In the genomic region with DNA sequence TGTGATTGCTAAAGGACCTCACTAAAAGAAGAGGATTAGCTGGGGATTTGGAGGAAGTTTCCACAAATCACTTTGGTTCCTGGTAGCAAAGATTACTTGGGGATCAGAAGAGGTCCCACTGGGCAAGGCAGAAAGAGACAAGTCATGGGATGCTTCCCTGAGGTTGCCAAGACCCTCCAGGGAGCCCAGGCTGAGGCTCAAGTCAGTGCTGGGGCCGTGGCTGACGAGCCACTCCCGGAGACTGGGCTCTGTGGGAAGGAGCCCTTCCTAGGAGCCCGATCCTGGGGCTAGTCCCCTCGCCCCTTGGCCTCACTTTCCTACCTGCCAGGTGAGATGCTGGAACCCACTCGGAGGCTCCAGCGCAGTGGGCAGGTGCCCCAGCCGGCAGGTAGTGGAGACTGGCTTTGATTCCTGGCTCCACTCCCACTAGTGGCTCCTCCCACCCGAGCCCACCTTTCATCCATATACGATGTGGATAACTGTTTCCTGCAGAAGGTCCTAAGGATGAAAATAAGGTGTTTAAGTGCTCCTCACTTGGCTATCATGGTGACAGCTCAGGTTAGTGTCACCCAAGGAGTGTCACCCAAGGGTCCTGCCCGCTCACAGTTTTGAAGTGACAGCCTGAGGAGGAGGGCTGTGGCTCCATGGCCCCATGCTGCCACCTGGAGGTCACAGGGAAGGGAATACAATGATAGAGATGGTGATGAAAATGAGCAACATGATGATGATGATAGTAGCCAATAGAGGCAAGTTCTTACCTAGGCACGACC, we compare ENCODE assay signal across 1 cellular context.
TF ChIP-seq lines count a peak whose summit lies in the region.

No MANE protein-coding gene starts in this region.

TF ChIP-seq in HepG2, 621 proteins besides CTCF, POLR2A, EP300 and RAD21 (continued from another document):
- TF ChIP-seq SETDB1 (CRISPR knock-in tag; IDR thresholded peaks at IDR 0.05; ENCODE audit: borderline replicate concordance) (no peak), HCFC1 (IDR thresholded peaks at IDR 0.05; ENCODE audit: low read depth, low read length) (no peak), MEIS2 (CRISPR knock-in tag; IDR thresholded peaks at IDR 0.05) (0 out of 2 replicates have a peak, but pooled peaks have one; percentile 12), MXI1 (IDR thresholded peaks at IDR 0.05; ENCODE audit: borderline replicate concordance, low read depth, low read length) (0 out of 3 replicates have a peak, but pooled peaks have one; percentile 20), ZNF263 (CRISPR knock-in tag; IDR thresholded peaks at IDR 0.05) (peak; percentile 48; the same call in 1 of the 2 replicates), TGIF2 (CRISPR knock-in tag; IDR thresholded peaks at IDR 0.05) (peak; percentile 58; the same call in 1 of the 2 replicates), CREB1 (IDR thresholded peaks at IDR 0.05) (0 out of 2 replicates have a peak, but pooled peaks have one; percentile 6), CREB1 (CRISPR knock-in tag; IDR thresholded peaks at IDR 0.05) (no peak), EHMT2 (IDR thresholded peaks at IDR 0.05; ENCODE audit: borderline replicate concordance, low read depth, low read length) (no peak), WIZ (CRISPR knock-in tag; IDR thresholded peaks at IDR 0.05) (no peak), KDM5B (CRISPR knock-in tag; IDR thresholded peaks at IDR 0.05; ENCODE audit: borderline replicate concordance) (0 out of 2 replicates have a peak, but pooled peaks have one; percentile 44), THAP11 (CRISPR knock-in tag; IDR thresholded peaks at IDR 0.05) (peak; percentile 23; the same call in 1 of the 2 replicates), ARID2 (CRISPR knock-in tag; IDR thresholded peaks at IDR 0.05; ENCODE audit: borderline replicate concordance) (no peak), CBX5 (CRISPR knock-in tag; IDR thresholded peaks at IDR 0.05; ENCODE audit: borderline replicate concordance) (no peak), ZSCAN9 (CRISPR knock-in tag; IDR thresholded peaks at IDR 0.05; ENCODE audit: borderline replicate concordance) (no peak), ZNF432 (CRISPR knock-in tag; IDR thresholded peaks at IDR 0.05; ENCODE audit: borderline replicate concordance) (no peak), PTBP1 (IDR thresholded peaks at IDR 0.05; ENCODE audit: low read depth, low read length, poor library complexity, severe bottlenecking) (no peak), AGO1 (IDR thresholded peaks at IDR 0.05; ENCODE audit: low read depth, low read length, poor library complexity, severe bottlenecking) (no peak), STAG1 (CRISPR knock-in tag; IDR thresholded peaks at IDR 0.05) (peak; percentile 99), TARDBP (CRISPR knock-in tag; IDR thresholded peaks at IDR 0.05) (0 out of 2 replicates have a peak, but pooled peaks have one; percentile 20), ZBTB1 (CRISPR knock-in tag; IDR thresholded peaks at IDR 0.05; ENCODE audit: borderline replicate concordance) (no peak), ZNF768 (CRISPR knock-in tag; IDR thresholded peaks at IDR 0.05) (peak; percentile 36; the same call in 1 of the 2 replicates), NFIC (IDR thresholded peaks at IDR 0.05; ENCODE audit: low read length) (no peak), SMC3 (IDR thresholded peaks at IDR 0.05; ENCODE audit: low read length) (peak; percentile 97)
- TF ChIP-seq, protein P1, sequence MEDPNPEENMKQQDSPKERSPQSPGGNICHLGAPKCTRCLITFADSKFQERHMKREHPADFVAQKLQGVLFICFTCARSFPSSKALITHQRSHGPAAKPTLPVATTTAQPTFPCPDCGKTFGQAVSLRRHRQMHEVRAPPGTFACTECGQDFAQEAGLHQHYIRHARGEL (CRISPR knock-in tag; IDR thresholded peaks at IDR 0.05): no peak
- TF ChIP-seq, protein P2, sequence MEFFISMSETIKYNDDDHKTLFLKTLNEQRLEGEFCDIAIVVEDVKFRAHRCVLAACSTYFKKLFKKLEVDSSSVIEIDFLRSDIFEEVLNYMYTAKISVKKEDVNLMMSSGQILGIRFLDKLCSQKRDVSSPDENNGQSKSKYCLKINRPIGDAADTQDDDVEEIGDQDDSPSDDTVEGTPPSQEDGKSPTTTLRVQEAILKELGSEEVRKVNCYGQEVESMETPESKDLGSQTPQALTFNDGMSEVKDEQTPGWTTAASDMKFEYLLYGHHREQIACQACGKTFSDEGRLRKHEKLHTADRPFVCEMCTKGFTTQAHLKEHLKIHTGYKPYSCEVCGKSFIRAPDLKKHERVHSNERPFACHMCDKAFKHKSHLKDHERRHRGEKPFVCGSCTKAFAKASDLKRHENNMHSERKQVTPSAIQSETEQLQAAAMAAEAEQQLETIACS (CRISPR knock-in tag; IDR thresholded peaks at IDR 0.05): no peak
- TF ChIP-seq, protein P3, sequence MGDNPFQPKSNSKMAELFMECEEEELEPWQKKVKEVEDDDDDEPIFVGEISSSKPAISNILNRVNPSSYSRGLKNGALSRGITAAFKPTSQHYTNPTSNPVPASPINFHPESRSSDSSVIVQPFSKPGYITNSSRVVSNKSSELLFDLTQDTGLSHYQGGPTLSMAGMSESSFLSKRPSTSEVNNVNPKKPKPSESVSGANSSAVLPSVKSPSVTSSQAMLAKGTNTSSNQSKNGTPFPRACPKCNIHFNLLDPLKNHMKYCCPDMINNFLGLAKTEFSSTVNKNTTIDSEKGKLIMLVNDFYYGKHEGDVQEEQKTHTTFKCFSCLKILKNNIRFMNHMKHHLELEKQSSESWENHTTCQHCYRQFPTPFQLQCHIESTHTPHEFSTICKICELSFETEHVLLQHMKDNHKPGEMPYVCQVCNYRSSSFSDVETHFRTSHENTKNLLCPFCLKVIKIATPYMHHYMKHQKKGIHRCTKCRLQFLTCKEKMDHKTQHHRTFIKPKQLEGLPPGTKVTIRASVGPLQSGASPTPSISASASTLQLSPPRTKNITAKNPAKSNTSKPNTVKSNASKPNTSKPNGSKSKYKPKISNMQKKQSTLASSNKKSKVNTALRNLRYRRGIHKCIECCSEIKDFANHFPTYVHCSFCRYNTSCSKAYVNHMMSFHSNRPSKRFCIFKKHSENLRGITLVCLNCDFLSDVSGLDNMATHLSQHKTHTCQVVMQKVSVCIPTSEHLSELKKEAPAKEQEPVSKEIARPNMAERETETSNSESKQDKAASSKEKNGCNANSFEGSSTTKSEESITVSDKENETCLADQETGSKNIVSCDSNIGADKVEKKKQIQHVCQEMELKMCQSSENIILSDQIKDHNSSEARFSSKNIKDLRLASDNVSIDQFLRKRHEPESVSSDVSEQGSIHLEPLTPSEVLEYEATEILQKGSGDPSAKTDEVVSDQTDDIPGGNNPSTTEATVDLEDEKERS (CRISPR knock-in tag; IDR thresholded peaks at IDR 0.05): no peak
- TF ChIP-seq, protein P4, sequence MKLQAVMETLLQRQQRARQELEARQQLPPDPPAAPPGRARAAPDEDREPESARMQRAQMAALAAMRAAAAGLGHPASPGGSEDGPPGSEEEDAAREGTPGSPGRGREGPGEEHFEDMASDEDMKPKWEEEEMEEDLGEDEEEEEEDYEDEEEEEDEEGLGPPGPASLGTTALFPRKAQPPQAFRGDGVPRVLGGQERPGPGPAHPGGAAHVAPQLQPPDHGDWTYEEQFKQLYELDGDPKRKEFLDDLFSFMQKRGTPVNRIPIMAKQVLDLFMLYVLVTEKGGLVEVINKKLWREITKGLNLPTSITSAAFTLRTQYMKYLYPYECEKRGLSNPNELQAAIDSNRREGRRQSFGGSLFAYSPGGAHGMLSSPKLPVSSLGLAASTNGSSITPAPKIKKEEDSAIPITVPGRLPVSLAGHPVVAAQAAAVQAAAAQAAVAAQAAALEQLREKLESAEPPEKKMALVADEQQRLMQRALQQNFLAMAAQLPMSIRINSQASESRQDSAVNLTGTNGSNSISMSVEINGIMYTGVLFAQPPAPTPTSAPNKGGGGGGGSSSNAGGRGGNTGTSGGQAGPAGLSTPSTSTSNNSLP (IDR thresholded peaks at IDR 0.05; ENCODE audit: low read depth, low read length): peak; percentile 45; the same call in 1 of the 2 replicates
- TF ChIP-seq, protein P5, sequence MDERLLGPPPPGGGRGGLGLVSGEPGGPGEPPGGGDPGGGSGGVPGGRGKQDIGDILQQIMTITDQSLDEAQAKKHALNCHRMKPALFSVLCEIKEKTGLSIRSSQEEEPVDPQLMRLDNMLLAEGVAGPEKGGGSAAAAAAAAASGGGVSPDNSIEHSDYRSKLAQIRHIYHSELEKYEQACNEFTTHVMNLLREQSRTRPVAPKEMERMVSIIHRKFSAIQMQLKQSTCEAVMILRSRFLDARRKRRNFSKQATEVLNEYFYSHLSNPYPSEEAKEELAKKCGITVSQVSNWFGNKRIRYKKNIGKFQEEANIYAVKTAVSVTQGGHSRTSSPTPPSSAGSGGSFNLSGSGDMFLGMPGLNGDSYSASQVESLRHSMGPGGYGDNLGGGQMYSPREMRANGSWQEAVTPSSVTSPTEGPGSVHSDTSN (CRISPR knock-in tag; IDR thresholded peaks at IDR 0.05): no peak
- TF ChIP-seq, protein P6, sequence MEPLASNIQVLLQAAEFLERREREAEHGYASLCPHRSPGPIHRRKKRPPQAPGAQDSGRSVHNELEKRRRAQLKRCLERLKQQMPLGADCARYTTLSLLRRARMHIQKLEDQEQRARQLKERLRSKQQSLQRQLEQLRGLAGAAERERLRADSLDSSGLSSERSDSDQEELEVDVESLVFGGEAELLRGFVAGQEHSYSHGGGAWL (CRISPR knock-in tag; IDR thresholded peaks at IDR 0.05): no peak
